In the genomic region with DNA sequence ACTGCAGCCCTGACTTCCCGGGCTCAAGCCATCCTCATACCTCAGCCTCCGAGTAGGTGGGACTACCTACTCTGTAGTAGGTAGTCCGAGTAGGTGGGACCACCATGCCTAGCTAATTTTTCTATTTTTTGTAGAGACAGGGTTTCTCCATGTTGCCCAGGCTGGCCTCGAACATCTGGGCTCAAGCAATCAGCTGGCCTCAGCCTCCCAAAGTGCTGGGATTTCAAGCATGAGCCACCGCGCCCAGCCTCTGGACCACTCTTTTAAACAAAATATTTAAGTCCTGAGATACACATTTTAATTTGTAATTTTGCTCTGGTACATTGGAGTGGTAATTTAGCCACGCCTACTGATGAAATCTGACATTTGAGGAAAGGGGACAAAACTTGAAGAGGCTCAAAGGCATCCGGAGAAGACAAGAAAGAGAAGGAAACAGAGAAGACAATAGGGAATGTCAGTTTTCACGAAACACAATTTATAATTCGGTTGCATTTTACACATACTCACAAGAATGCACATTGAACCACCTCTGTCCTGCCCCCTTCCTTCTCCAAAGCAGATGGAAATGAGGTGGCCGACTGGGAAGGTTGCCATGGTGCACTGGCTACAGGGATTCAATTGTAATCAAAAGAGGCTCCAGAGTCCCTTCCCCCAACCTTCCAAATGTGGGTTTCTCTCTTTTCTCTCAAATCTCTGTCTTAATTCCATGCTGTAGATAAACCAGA, we compare ENCODE assay signal across 10 cellular contexts. TPM values are rescaled to one million over a fixed set of nuclear protein-coding genes. Genes with fewer than 3 reads are reported as not detected.
DNase-seq lines count a peak whose midpoint lies in the region; ATAC-seq and TF ChIP-seq lines count a peak whose summit lies in the region.
"Had no signal": no experiment of that assay in that cellular context is flagged by ENCODE, and none has a peak within 500 bp of the region (broad histone marks: within the 10 kb centered on the region; RNA-seq: fewer than 3 reads in every experiment).

No MANE protein-coding gene starts in this region.

- no peak overlapping the region for H3K4me3 ChIP-seq in A673 (ENCODE audit: low read depth, low read length, poor library complexity, severe bottlenecking)
- no peak overlapping the region for H3K4me3 ChIP-seq in CD4-positive, alpha-beta memory T cell (ENCODE audit: low read length in 2 of 2)
- H3K4me3 ChIP-seq: vagina had no signal

- H3K9me3 Mint-ChIP-seq in CD4-positive, alpha-beta memory T cell = no peaks in the 10 kb centered on the region
- H3K9me3 Mint-ChIP-seq: memory B cell had no signal

- H3K27ac ChIP-seq in A673 (ENCODE audit: low read depth, low read length, poor library complexity, severe bottlenecking) = no peak overlapping the region
- no peak overlapping the region for H3K27ac ChIP-seq in CD4-positive, alpha-beta memory T cell (ENCODE audit: low read depth, low read length)
- H3K27ac ChIP-seq: vagina had no signal

- no peak overlapping the region for H3K4me3 Mint-ChIP-seq in CD4-positive, alpha-beta memory T cell
- H3K4me3 Mint-ChIP-seq: memory B cell had no signal

- peaks cover 30% of the 10 kb centered on the region for H3K4me1 ChIP-seq in A673 (ENCODE audit: insufficient read depth, low read length, poor library complexity, severe bottlenecking)
- peaks cover 14% of the 10 kb centered on the region for H3K4me1 ChIP-seq in CD4-positive, alpha-beta memory T cell (ENCODE audit: insufficient read depth, low read length)

- CTCF ChIA-PET in A673 (lab: Charles Lee) = interaction anchor here (0.6 kb wide), 1 partner anchor 103 kb away, joined by 7 read pairs; no protein-coding TSS in a partner anchor
- CTCF ChIA-PET in CD4-positive, alpha-beta memory T cell (lab: Charles Lee; ENCODE audit: partially characterized antibody) = interaction anchor here (0.7 to 1.6 kb wide), 4 partner anchors 32 to 99 kb away, joined by 3 read pairs; partner anchors contain the start of gene TUBA1B

- POLR2A ChIA-PET in A673 (lab: Charles Lee; ENCODE audit: low non-redundant PET) = no interaction called here
- POLR2A ChIA-PET in CD4-positive, alpha-beta memory T cell (lab: Charles Lee; ENCODE audit: partially characterized antibody) = interaction anchor here (1.6 kb wide), 1 partner anchor 10 kb away, joined by 6 read pairs; the partner anchor contains the start of gene TUBA1A

- TF ChIP-seq CTCF in A673 (conservative IDR thresholded peaks at IDR 0.05; ENCODE audit: low read depth, low read length) = no peak

- H3K27me3 ChIP-seq in A673 (replicated peaks; ENCODE audit: insufficient read depth, low read depth, low read length, poor library complexity) = no peaks in the 10 kb centered on the region
- no peaks in the 10 kb centered on the region for H3K27me3 ChIP-seq in CD4-positive, alpha-beta memory T cell (ENCODE audit: insufficient read depth, low read length)
- H3K27me3 ChIP-seq: vagina had no signal

- intact Hi-C loops in A673 (cut with micrococcal nuclease; ENCODE audit: unreplicated experiment) = no loop called here
- intact Hi-C loops in CD4-positive, alpha-beta memory T cell (cut with micrococcal nuclease) = no loop called here

- BruUV-seq in A673 (replicated peaks; lab: Mats Ljungman, UMichigan) = no TSS peak

- DNase-seq in A673 (ENCODE audit: low spot score) (peak; percentile 34), NCI-H1092 treated with DMSO at 0.1 percent for 48 hours (lab: John Stamatoyannopoulos, UW) (peak; percentile 70), astrocyte of the hippocampus (ENCODE audit: low read depth, low spot score) (peak; percentile 97), inferior parietal cortex (ENCODE audit: extremely low spot score) (peak; percentile 82), activated T-cell treated with anti-CD3 and anti-CD28 coated beads for 4 hours (no peak)
- no peak for DNase-seq in CD4-positive, alpha-beta memory T cell

- H3K27ac Mint-ChIP-seq in CD4-positive, alpha-beta memory T cell = no peak overlapping the region
- H3K27ac Mint-ChIP-seq: memory B cell had no signal

- peaks cover 1 to 7% of the 10 kb centered on the region in 2 donors for H3K27me3 Mint-ChIP-seq in CD4-positive, alpha-beta memory T cell

- ATAC-seq in HG02870 (IDR thresholded peaks at IDR 0.05; ENCODE audit: unreplicated experiment) (no peak), HG02840 (IDR thresholded peaks at IDR 0.05; ENCODE audit: low FRiP score, unreplicated experiment) (no peak)

- H3K9me3 ChIP-seq in A673 (ENCODE audit: low read depth, low read length, poor library complexity, severe bottlenecking) = no peaks in the 10 kb centered on the region
- no peaks in the 10 kb centered on the region for H3K9me3 ChIP-seq in CD4-positive, alpha-beta memory T cell (ENCODE audit: control insufficient read depth in 1 of 2, low read length in 2 of 2)
- H3K9me3 ChIP-seq: vagina had no signal

- H3K4me1 Mint-ChIP-seq in CD4-positive, alpha-beta memory T cell = peaks cover 10 to 13% (median 12%) of the 10 kb centered on the region in 4 donors

- no peaks in the 10 kb centered on the region for H3K36me3 ChIP-seq in A673 (ENCODE audit: insufficient read depth, low read length, poor library complexity, severe bottlenecking)
- no peaks in the 10 kb centered on the region for H3K36me3 ChIP-seq in CD4-positive, alpha-beta memory T cell (ENCODE audit: insufficient read depth, low read length)
- H3K36me3 ChIP-seq: vagina had no signal

- H3K36me3 Mint-ChIP-seq in CD4-positive, alpha-beta memory T cell = no peaks in the 10 kb centered on the region
- H3K36me3 Mint-ChIP-seq: memory B cell had no signal

RNA-seq across cellular contexts. Expression of gene TUBA1A, which starts 9.7 kb away (rescaled TPM):
- total RNA-seq in A673 (2021) = 421 and 504 TPM in 2 replicates
- total RNA-seq in CD4-positive, alpha-beta memory T cell = 100 to 1,000 TPM in 1 of 2 experiments, 10 to 100 TPM in 1; 97.5 to 102 TPM
- 100 to 1,000 TPM; 164 to 315 TPM for polyA plus RNA-seq in CD4-positive, alpha-beta memory T cell

Comparison
In these comparisons a context has a peak if more than half of its experiments do, and no peak if none do; other contexts are left out.
1. DNase-seq: peak in A673 (single experiment), NCI-H1092 treated with DMSO at 0.1 percent for 48 hours (single experiment), astrocyte of the hippocampus (single experiment) and inferior parietal cortex (single experiment); none in CD4-positive, alpha-beta memory T cell (0 of 5) and activated T-cell treated with anti-CD3 and anti-CD28 coated beads for 4 hours (single experiment).